Comparison of ENCODE assay signal across 35 cellular contexts in genomic region chr13:97196340-97196739, GRCh38.
"Had no signal": no experiment of that assay in that cellular context is flagged by ENCODE, and none has a peak within 500 bp of the region (broad histone marks: within the 10 kb centered on the region; RNA-seq: fewer than 3 reads in every experiment).

No MANE protein-coding gene starts in this region.

- H3K9me3 ChIP-seq: adrenal gland, body of pancreas, breast epithelium had no signal

- H3K27me3 ChIP-seq: adrenal gland, body of pancreas, brain microvascular endothelial cell, breast epithelium had no signal

- H3K36me3 ChIP-seq: adrenal gland, brain microvascular endothelial cell, breast epithelium had no signal

- H3K4me1 Mint-ChIP-seq: activated CD4-positive, alpha-beta T cell treated with anti-CD3 and anti-CD28 coated beads, Interleukin-2, amount 10 ng/mL, durations not matched to agents 7 days and 5 days; activated naive CD8-positive, alpha-beta T cell treated with anti-CD3 and anti-CD28 coated beads for 36 hours had no signal

- H3K4me3 ChIP-seq: adrenal gland, body of pancreas, breast epithelium had no signal

- H3K27ac Mint-ChIP-seq: activated CD4-positive, alpha-beta memory T cell treated with anti-CD3 and anti-CD28 coated beads, Interleukin-2, amount 10 ng/mL, durations not matched to agents 7 days and 5 days; activated CD4-positive, alpha-beta T cell treated with anti-CD3 and anti-CD28 coated beads for 36 hours; activated CD4-positive, alpha-beta T cell treated with anti-CD3 and anti-CD28 coated beads, Interleukin-2, amount 10 ng/mL, durations not matched to agents 7 days and 5 days; activated CD8-positive, alpha-beta memory T cell treated with anti-CD3 and anti-CD28 coated beads, Interleukin-2, amount 10 ng/mL, durations not matched to agents 7 days and 5 days; activated CD8-positive, alpha-beta T cell treated with anti-CD3 and anti-CD28 coated beads, Interleukin-2, amount 10 ng/mL, durations not matched to agents 7 days and 5 days; activated naive CD4-positive, alpha-beta T cell treated with anti-CD3 and anti-CD28 coated beads for 36 hours; activated naive CD4-positive, alpha-beta T cell treated with anti-CD3 and anti-CD28 coated beads, Interleukin-2, amount 50 U/mL, for 72 hours; activated naive CD8-positive, alpha-beta T cell treated with anti-CD3 and anti-CD28 coated beads for 36 hours; activated T-cell treated with anti-CD3 and anti-CD28 coated beads, Interleukin-2, amount 50 U/mL, for 24 hours; activated T-helper 17 cell treated with anti-CD3 and anti-CD28 coated beads, Interleukin-2, amount 50 U/mL, for 72 hours; T-helper 1 cell treated with Interleukin-12 subunit alpha and Interleukin-12 subunit beta and Interleukin-4 antibody, amounts not matched to agents 30 μg/mL and 1 μg/mL, for 36 hours; T-helper 2 cell treated with Interferon-gamma antibody and Interleukin-4, amounts not matched to agents 5 μg/mL and 100 μg/mL, for 36 hours had no signal

- H3K27me3 Mint-ChIP-seq: activated naive CD8-positive, alpha-beta T cell treated with anti-CD3 and anti-CD28 coated beads for 36 hours; activated T-cell treated with anti-CD3 and anti-CD28 coated beads, Interleukin-2, amount 50 U/mL, for 24 hours had no signal

- H3K27ac ChIP-seq: adrenal gland, body of pancreas, brain microvascular endothelial cell, breast epithelium, VCaP had no signal

- H3K4me3 Mint-ChIP-seq: activated CD4-positive, alpha-beta memory T cell treated with anti-CD3 and anti-CD28 coated beads, Interleukin-2, amount 10 ng/mL, durations not matched to agents 7 days and 5 days; activated CD4-positive, alpha-beta T cell treated with anti-CD3 and anti-CD28 coated beads for 36 hours; activated CD4-positive, alpha-beta T cell treated with anti-CD3 and anti-CD28 coated beads, Interleukin-2, amount 10 ng/mL, durations not matched to agents 7 days and 5 days; activated CD8-positive, alpha-beta memory T cell treated with anti-CD3 and anti-CD28 coated beads, Interleukin-2, amount 10 ng/mL, durations not matched to agents 7 days and 5 days; activated CD8-positive, alpha-beta T cell treated with anti-CD3 and anti-CD28 coated beads, Interleukin-2, amount 10 ng/mL, durations not matched to agents 7 days and 5 days; activated naive CD4-positive, alpha-beta T cell treated with anti-CD3 and anti-CD28 coated beads for 36 hours; activated naive CD8-positive, alpha-beta T cell treated with anti-CD3 and anti-CD28 coated beads for 36 hours; activated T-cell treated with anti-CD3 and anti-CD28 coated beads, Interleukin-2, amount 50 U/mL, for 24 hours; activated T-helper 17 cell treated with anti-CD3 and anti-CD28 coated beads, Interleukin-2, amount 50 U/mL, for 72 hours; T-helper 1 cell treated with Interleukin-12 subunit alpha and Interleukin-12 subunit beta and Interleukin-4 antibody, amounts not matched to agents 30 μg/mL and 1 μg/mL, for 36 hours; T-helper 2 cell treated with Interferon-gamma antibody and Interleukin-4, amounts not matched to agents 5 μg/mL and 100 μg/mL, for 36 hours had no signal

- FAIRE-seq: TTC549 had no signal

- H3K36me3 Mint-ChIP-seq: activated naive CD8-positive, alpha-beta T cell treated with anti-CD3 and anti-CD28 coated beads for 36 hours had no signal

- ATAC-seq: activated CD4-positive, alpha-beta T cell treated with anti-CD3 and anti-CD28 coated beads for 36 hours; activated CD4-positive, CD25-positive, alpha-beta regulatory T cell treated with anti-CD3 and anti-CD28 coated beads, Interleukin-2, amount 50 U/mL, for 24 hours; activated CD8-positive, alpha-beta memory T cell treated with anti-CD3 and anti-CD28 coated beads, Interleukin-2, amount 10 ng/mL, durations not matched to agents 7 days and 5 days; activated CD8-positive, alpha-beta T cell treated with anti-CD3 and anti-CD28 coated beads, Interleukin-2, amount 10 ng/mL, durations not matched to agents 7 days and 5 days; activated naive CD4-positive, alpha-beta T cell treated with anti-CD3 and anti-CD28 coated beads, Interleukin-2, amount 50 U/mL, for 72 hours; activated T-helper 17 cell treated with anti-CD3 and anti-CD28 coated beads, Interleukin-2, amount 50 U/mL, for 72 hours; body of pancreas had no signal

- DNase-seq: activated CD4-positive, alpha-beta memory T cell treated with anti-CD3 and anti-CD28 coated beads, Interleukin-2, amount 10 ng/mL, durations not matched to agents 7 days and 5 days; activated CD4-positive, alpha-beta T cell treated with anti-CD3 and anti-CD28 coated beads for 1 hour; activated CD4-positive, alpha-beta T cell treated with anti-CD3 and anti-CD28 coated beads for 36 hours; activated CD4-positive, alpha-beta T cell treated with anti-CD3 and anti-CD28 coated beads for 48 hours; activated CD4-positive, alpha-beta T cell treated with anti-CD3 and anti-CD28 coated beads, Interleukin-2, amount 10 ng/mL, durations not matched to agents 7 days and 5 days; activated CD4-positive, alpha-beta T cell treated with anti-CD3 and anti-CD28 coated beads, Interleukin-2, amount 50 U/mL, for 48 hours; activated CD4-positive, CD25-positive, alpha-beta regulatory T cell; activated CD8-positive, alpha-beta memory T cell treated with anti-CD3 and anti-CD28 coated beads for 24 hours; activated CD8-positive, alpha-beta memory T cell treated with anti-CD3 and anti-CD28 coated beads, Interleukin-2, amount 10 ng/mL, durations not matched to agents 7 days and 5 days; activated CD8-positive, alpha-beta memory T cell treated with anti-CD3 and anti-CD28 coated beads, Interleukin-2, amount 50 U/mL, for 48 hours; activated CD8-positive, alpha-beta T cell treated with anti-CD3 and anti-CD28 coated beads, Interleukin-2, amount 10 ng/mL, durations not matched to agents 7 days and 5 days; activated effector memory CD4-positive, alpha-beta T cell treated with anti-CD3 and anti-CD28 coated beads, Interleukin-2, amount 50 U/mL, for 16 hours; activated gamma-delta T cell treated with Interleukin-2 at 50 U/mL for 16 hours; activated naive CD4-positive, alpha-beta T cell; activated naive CD4-positive, alpha-beta T cell treated with anti-CD3 and anti-CD28 coated beads for 36 hours; activated naive CD4-positive, alpha-beta T cell treated with anti-CD3 and anti-CD28 coated beads, Interleukin-2, amount 50 U/mL, for 16 hours; activated naive CD8-positive, alpha-beta T cell treated with anti-CD3 and anti-CD28 coated beads for 36 hours; activated T-cell treated with anti-CD3 and anti-CD28 coated beads, Interleukin-2, amount 50 U/mL, for 24 hours; activated T-cell treated with anti-CD3 and anti-CD28 coated beads, Interleukin-2, amount 50 U/mL, for 48 hours; adrenal gland; amniotic stem cell; aorta; body of pancreas; brain microvascular endothelial cell; central memory CD4-positive, alpha-beta T cell; T-helper 2 cell; T-helper 9 cell had no signal

- H3K9me3 Mint-ChIP-seq: activated CD4-positive, alpha-beta memory T cell treated with anti-CD3 and anti-CD28 coated beads, Interleukin-2, amount 10 ng/mL, durations not matched to agents 7 days and 5 days; activated naive CD4-positive, alpha-beta T cell treated with anti-CD3 and anti-CD28 coated beads for 36 hours; activated naive CD8-positive, alpha-beta T cell treated with anti-CD3 and anti-CD28 coated beads for 36 hours; activated T-cell treated with anti-CD3 and anti-CD28 coated beads, Interleukin-2, amount 50 U/mL, for 24 hours; T-helper 2 cell treated with Interferon-gamma antibody and Interleukin-4, amounts not matched to agents 5 μg/mL and 100 μg/mL, for 36 hours had no signal

- H3K4me1 ChIP-seq: body of pancreas, breast epithelium had no signal
